8 cellular contexts compared by ENCODE assay signal in the genomic region with DNA sequence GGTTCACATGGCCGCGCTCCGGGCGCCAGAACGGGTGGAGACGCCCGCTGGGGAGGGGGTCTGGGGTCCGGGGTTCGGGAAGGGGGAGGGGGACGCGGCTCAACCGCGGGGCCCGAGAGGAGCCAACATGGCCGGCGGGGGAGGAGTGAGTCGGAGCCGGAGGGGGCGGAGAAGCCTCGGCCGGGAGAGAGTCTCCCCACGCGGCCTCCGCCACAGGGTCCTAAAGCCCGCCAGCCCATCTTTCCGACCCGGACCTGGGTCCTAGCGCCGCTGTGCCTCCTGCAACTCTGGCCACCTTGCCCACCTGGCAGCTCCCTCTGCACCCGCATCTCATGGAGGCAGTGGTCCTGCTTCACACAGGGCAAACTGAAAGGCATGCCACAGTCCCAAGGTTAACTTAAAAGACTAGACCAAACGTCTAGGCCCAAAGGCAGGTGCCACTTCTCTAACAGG. TPM values are rescaled to one million over a fixed set of nuclear protein-coding genes. Genes with fewer than 3 reads are reported as not detected.
A peak's percentile ranks its signal among the peaks of the same experiment; 100 is the strongest.
DNase-seq lines count a peak whose midpoint lies in the region; ATAC-seq, FAIRE-seq and TF ChIP-seq lines count a peak whose summit lies in the region.

A gene (minus strand): TSS at position 147 of the 453 bp plus-strand sequence. CDS start 12,796 bp downstream, outside the sequence.

- peaks cover 0 to 5% of the 10 kb centered on the region in 2 donors for H3K36me3 ChIP-seq in kidney (ENCODE audit: control insufficient read depth in 1 of 2, insufficient read depth in 2 of 2, low read length in 2 of 2)

- CTCF ChIA-PET in activated CD4-positive, alpha-beta T cell treated with anti-CD3 and anti-CD28 coated beads for 36 hours (lab: Charles Lee) = interaction anchor here (0.7 to 1.0 kb wide), 2 partner anchors 56 to 134 kb away, joined by 3 to 4 read pairs; no protein-coding TSS in a partner anchor

- DNase-seq in AG09309 (ENCODE audit: low read depth) = peak; percentile 21
- peak; percentile 92 for DNase-seq in NCI-H510A (lab: John Stamatoyannopoulos, UW)
- DNase-seq in activated CD4-positive, alpha-beta T cell treated with anti-CD3 and anti-CD28 coated beads for 36 hours = peak; percentile 94
- DNase-seq in cerebellum (ENCODE audit: low spot score) = peak; percentile 93
- DNase-seq in kidney = peak; percentile 96
- peak; percentile 60 to 79 for DNase-seq in stimulated activated CD4-positive, alpha-beta T cell treated with anti-CD3 and anti-CD28 coated beads, Interleukin-15, amount 100 ng/mL, for 1 hour (ENCODE audit: low read depth in 1 of 2, low spot score in 1 of 2)

- intact Hi-C loops in activated CD4-positive, alpha-beta T cell treated with anti-CD3 and anti-CD28 coated beads for 36 hours (cut with DNase I, micrococcal nuclease) = loop anchor here in 1 of 2 experiments (1.0 to 10.0 kb wide), 7 partner anchors 95 to 1125 kb away; a partner anchor contains a TSS
- intact Hi-C loops in kidney (cut with DNase I) = no loop called here

- ATAC-seq in HG03378 (IDR thresholded peaks at IDR 0.05; ENCODE audit: unreplicated experiment) = peak; percentile 37
- peak; percentile 69 for ATAC-seq in activated CD4-positive, alpha-beta T cell treated with anti-CD3 and anti-CD28 coated beads for 36 hours

- POLR2A ChIA-PET in activated CD4-positive, alpha-beta T cell treated with anti-CD3 and anti-CD28 coated beads for 36 hours (lab: Charles Lee) = interaction anchor here (1.9 kb wide), 1 partner anchor 54 kb away, joined by 14 read pairs; no protein-coding TSS in a partner anchor

- H3K27ac Mint-ChIP-seq in activated CD4-positive, alpha-beta T cell treated with anti-CD3 and anti-CD28 coated beads for 36 hours = peak within 1 kb of the TSS; percentile 93

- no peaks in the 10 kb centered on the region for H3K9me3 Mint-ChIP-seq in activated CD4-positive, alpha-beta T cell treated with anti-CD3 and anti-CD28 coated beads for 36 hours (ENCODE audit: low read depth)

- TF ChIP-seq CTCF in AG09309 (IDR thresholded peaks at IDR 0.05; ENCODE audit: control insufficient read depth, insufficient read depth, low read depth, low read length, missing control alignments) (no peak), kidney (IDR thresholded peaks at IDR 0.05; ENCODE audit: borderline replicate concordance, extremely low read depth, insufficient read depth) (no peak)

- H3K27me3 Mint-ChIP-seq in activated CD4-positive, alpha-beta T cell treated with anti-CD3 and anti-CD28 coated beads for 36 hours = no peaks in the 10 kb centered on the region

- peak within 1 kb of the TSS; percentile 96 for H3K4me3 Mint-ChIP-seq in activated CD4-positive, alpha-beta T cell treated with anti-CD3 and anti-CD28 coated beads for 36 hours

- H3K36me3 Mint-ChIP-seq in activated CD4-positive, alpha-beta T cell treated with anti-CD3 and anti-CD28 coated beads for 36 hours (ENCODE audit: low read depth) = peaks cover 31% of the 10 kb centered on the region

- peak within 1 kb of the TSS; percentile 90 to 93 for H3K27ac ChIP-seq in kidney (ENCODE audit: low read depth in 2 of 2, low read length in 2 of 2)

- H3K4me1 ChIP-seq in kidney (ENCODE audit: control insufficient read depth in 1 of 2, insufficient read depth in 1 of 2, low read depth in 1 of 2, low read length in 2 of 2) = peaks cover 26 to 37% of the 10 kb centered on the region in 2 donors

- H3K4me1 Mint-ChIP-seq in activated CD4-positive, alpha-beta T cell treated with anti-CD3 and anti-CD28 coated beads for 36 hours = peaks cover 75% of the 10 kb centered on the region

- H3K4me3 ChIP-seq in AG09309 (ENCODE audit: control insufficient read depth, low read depth, low read length) (peak within 1 kb of the TSS; percentile 62), kidney (ENCODE audit: low read length in 2 of 2) (peak within 1 kb of the TSS; percentile 75 to 97)

- FAIRE-seq in kidney (lab: Jason Lieb, UNC) = no peak

- peak; percentile 6 for TF ChIP-seq POLR2A in GM19193 (IDR thresholded peaks at IDR 0.05; ENCODE audit: extremely low read depth, insufficient read depth, insufficient read length)

- H3K9me3 ChIP-seq in kidney (ENCODE audit: control insufficient read depth in 1 of 2, low read length in 2 of 2) = no peaks in the 10 kb centered on the region

- peak within 1 kb of the TSS; percentile 93 to 96 for H3K9ac ChIP-seq in kidney (ENCODE audit: low read length in 2 of 2)

RNA-seq across cellular contexts. Expression of the gene that starts here (rescaled TPM):
- total RNA-seq in activated CD4-positive, alpha-beta T cell treated with anti-CD3 and anti-CD28 coated beads for 36 hours = 100 to 1,000 TPM in 1 of 2 experiments, 10 to 100 TPM in 1; 79.4 to 129 TPM
- total RNA-seq in cerebellum (32.8 TPM), kidney (98.6 TPM)
- 10.5 TPM for polyA plus RNA-seq in kidney (ENCODE audit: insufficient read depth, low read depth, low replicate concordance)

Comparison
In these comparisons a context has a peak if more than half of its experiments do, and no peak if none do; other contexts are left out.
1. Peak in every context shown above with its lines: DNase-seq, ATAC-seq, H3K4me3 ChIP-seq and H3K27ac ChIP-seq.
2. DNase-seq: peak in every context shown above with its lines; median percentile 96 in kidney; 94 in activated CD4-positive, alpha-beta T cell treated with anti-CD3 and anti-CD28 coated beads for 36 hours; 93 in cerebellum; 92 in NCI-H510A; 70 in stimulated activated CD4-positive, alpha-beta T cell treated with anti-CD3 and anti-CD28 coated beads, Interleukin-15, amount 100 ng/mL, for 1 hour; 21 in AG09309.